In genomic region chr11:108115495-108116140, GRCh38 we compare ENCODE assay signal across 8 cellular contexts. TPM values are rescaled to one million over a fixed set of nuclear protein-coding genes. Genes with fewer than 3 reads are reported as not detected.
DNase-seq lines count a peak whose midpoint lies in the region; ATAC-seq, FAIRE-seq and TF ChIP-seq lines count a peak whose summit lies in the region.

No MANE protein-coding gene starts in this region.

- H3K36me3 ChIP-seq in BE2C: no peaks in the 10 kb centered on the region
- H3K36me3 ChIP-seq in small intestine (ENCODE audit: control insufficient read depth in 2 of 2, insufficient read depth in 2 of 2, low read length in 2 of 2): no peaks in the 10 kb centered on the region

- peaks cover 15% of the 10 kb centered on the region for H3K4me1 ChIP-seq in BE2C
- H3K4me1 ChIP-seq in small intestine (ENCODE audit: control insufficient read depth in 2 of 2, insufficient read depth in 1 of 2, low read depth in 1 of 2, low read length in 1 of 2): peaks cover 3 to 7% of the 10 kb centered on the region in 2 donors

- no peaks in the 10 kb centered on the region for H3K9me3 ChIP-seq in BE2C
- no peaks in the 10 kb centered on the region for H3K9me3 ChIP-seq in small intestine (ENCODE audit: control insufficient read depth, low read depth)

- in situ Hi-C loops in astrocyte of the spinal cord (cut with HindIII; ENCODE audit: low sequenced_read_pairs): no loop called here

- H3K27me3 ChIP-seq in BE2C (no peaks in the 10 kb centered on the region), small intestine (ENCODE audit: control insufficient read depth in 2 of 2, insufficient read depth in 2 of 2, low read length in 2 of 2) (no peaks in the 10 kb centered on the region)

- H3K4me3 ChIP-seq in BE2C (ENCODE audit: low read depth, low read length): no peak overlapping the region
- no peak overlapping the region for H3K4me3 ChIP-seq in astrocyte of the spinal cord (ENCODE audit: low read depth, low read length)
- H3K4me3 ChIP-seq in small intestine (ENCODE audit: low read depth in 1 of 2, low read length in 2 of 2): no peak overlapping the region

- TF ChIP-seq CTCF in BE2C (IDR thresholded peaks at IDR 0.05; ENCODE audit: low read depth, low read length) (no peak), astrocyte of the spinal cord (IDR thresholded peaks at IDR 0.05; ENCODE audit: low read depth, low read length) (no peak)

- WGBS in small intestine, 3 donors: 23 to 37% (median 29%) methylated on average over 5 of the region's 5 CpGs

- peak overlapping the region in 1 of 2 donors; percentile 76 for H3K27ac ChIP-seq in small intestine (ENCODE audit: low read depth in 1 of 2, low read length in 1 of 2)

- TF ChIP-seq POLR2A in GM18505 (IDR thresholded peaks at IDR 0.05; ENCODE audit: borderline replicate concordance, extremely low read depth, insufficient read depth, insufficient read length): no peak

- no peak for FAIRE-seq in small intestine (lab: Jason Lieb, UNC)

- DNase-seq in BE2C: peak; percentile 81
- DNase-seq in MV-4-11 (lab: John Stamatoyannopoulos, UW): peak; percentile 9
- DNase-seq in astrocyte of the spinal cord (ENCODE audit: low read depth, low spot score): peak; percentile 92
- DNase-seq in hypothalamus (lab: John Stamatoyannopoulos, UW): peak in 47 of 51 donors; percentile 8 to 87 (median 60)
- DNase-seq in small intestine: peak; percentile 83
- DNase-seq in activated CD8-positive, alpha-beta memory T cell treated with anti-CD3 and anti-CD28 coated beads, Interleukin-2, amount 50 U/mL, for 48 hours: no peak

- no peak for ATAC-seq in GM18505 (IDR thresholded peaks at IDR 0.05; ENCODE audit: unreplicated experiment)
- ATAC-seq in GM19328 (IDR thresholded peaks at IDR 0.05; ENCODE audit: unreplicated experiment): no peak

RNA-seq across cellular contexts. Expression of gene ACAT1, which starts 5.7 kb away (rescaled TPM):
- 59.4 TPM for polyA plus RNA-seq in BE2C (2012; ENCODE audit: insufficient read depth, insufficient read length, low read depth)
- 100 to 1,000 TPM in 2 of 3 donors, 10 to 100 TPM in 1; 54.8 to 188 (median 159) TPM for polyA plus RNA-seq in small intestine
